ENCODE assay signal across 11 cellular contexts in the genomic region with DNA sequence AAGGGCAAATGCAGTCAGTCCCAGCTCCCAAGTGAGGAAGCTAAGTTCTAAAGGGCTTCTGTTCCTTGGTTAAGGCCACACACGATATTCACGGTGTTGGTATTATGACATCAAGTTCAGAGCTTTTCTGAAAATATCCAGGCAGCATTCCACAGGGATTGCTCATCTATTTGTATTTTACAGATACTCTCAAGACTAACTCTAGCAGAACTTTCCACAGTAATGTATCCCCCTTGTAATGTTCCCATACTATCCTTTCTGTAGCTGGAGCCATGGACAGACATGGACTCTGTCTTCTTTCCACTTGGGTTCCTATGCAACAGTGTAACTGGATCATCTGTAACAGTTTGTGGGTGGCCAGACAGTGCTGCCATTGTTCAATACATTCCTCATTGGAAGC.
DNase-seq lines count a peak whose midpoint lies in the region; FAIRE-seq and TF ChIP-seq lines count a peak whose summit lies in the region.
"Had no signal": no experiment of that assay in that cellular context is flagged by ENCODE, and none has a peak within 500 bp of the region (broad histone marks: within the 10 kb centered on the region; RNA-seq: fewer than 3 reads in every experiment).

No MANE protein-coding gene starts in this region.

- DNase-seq in HPDE6-E6E7 (ENCODE audit: extremely low spot score) (peak; percentile 25), brain microvascular endothelial cell (peak; percentile 88), kidney glomerular epithelial cell (lab: John Stamatoyannopoulos, UW) (peak; percentile 70), urothelium cell line (ENCODE audit: low spot score) (peak; percentile 70), DMS114 treated with DMSO at 0.1 percent for 48 hours (lab: John Stamatoyannopoulos, UW; ENCODE audit: unreplicated experiment) (no peak), NCI-H510A (lab: John Stamatoyannopoulos, UW) (no peak), epidermal melanocyte (ENCODE audit: insufficient read length, low spot score) (no peak)
- no peak for DNase-seq in activated effector memory CD4-positive, alpha-beta T cell treated with anti-CD3 and anti-CD28 coated beads, Interleukin-2, amount 50 U/mL, for 16 hours
- DNase-seq: activated naive CD8-positive, alpha-beta T cell treated with anti-CD3 and anti-CD28 coated beads, Interleukin-2, amount 50 U/mL, for 24 hours; NCI-H1048 had no signal

- H3K27me3 ChIP-seq in brain microvascular endothelial cell (replicated peaks) = no peaks in the 10 kb centered on the region
- H3K27me3 ChIP-seq: neutrophil had no signal

- in situ Hi-C loops in brain microvascular endothelial cell (cut with HindIII; ENCODE audit: low pct_ligation_motif_present, low sequenced_read_pairs) = no loop called here

- no peak for TF ChIP-seq CTCF in brain microvascular endothelial cell (IDR thresholded peaks at IDR 0.05; ENCODE audit: low read depth, low read length, missing control alignments)

- peak overlapping the region; percentile 49 for H3K27ac ChIP-seq in brain microvascular endothelial cell
- H3K27ac ChIP-seq: neutrophil had no signal

- no peak for FAIRE-seq in urothelium cell line (lab: Jason Lieb, UNC)

- H3K36me3 ChIP-seq in brain microvascular endothelial cell (replicated peaks) = no peaks in the 10 kb centered on the region
- H3K36me3 ChIP-seq: neutrophil had no signal

- no peak overlapping the region for H3K4me3 ChIP-seq in brain microvascular endothelial cell (ENCODE audit: low read depth, low read length)

Comparison
In these comparisons a context has a peak if more than half of its experiments do, and no peak if none do; other contexts are left out.
1. DNase-seq: peak in HPDE6-E6E7 (single experiment), brain microvascular endothelial cell (single experiment), kidney glomerular epithelial cell (single experiment) and urothelium cell line (single experiment); none in DMS114 treated with DMSO at 0.1 percent for 48 hours (single experiment), activated effector memory CD4-positive, alpha-beta T cell treated with anti-CD3 and anti-CD28 coated beads, Interleukin-2, amount 50 U/mL, for 16 hours (single experiment), NCI-H510A (single experiment) and epidermal melanocyte (single experiment).